ENCODE assay signal across 1 cellular context in the genomic region with DNA sequence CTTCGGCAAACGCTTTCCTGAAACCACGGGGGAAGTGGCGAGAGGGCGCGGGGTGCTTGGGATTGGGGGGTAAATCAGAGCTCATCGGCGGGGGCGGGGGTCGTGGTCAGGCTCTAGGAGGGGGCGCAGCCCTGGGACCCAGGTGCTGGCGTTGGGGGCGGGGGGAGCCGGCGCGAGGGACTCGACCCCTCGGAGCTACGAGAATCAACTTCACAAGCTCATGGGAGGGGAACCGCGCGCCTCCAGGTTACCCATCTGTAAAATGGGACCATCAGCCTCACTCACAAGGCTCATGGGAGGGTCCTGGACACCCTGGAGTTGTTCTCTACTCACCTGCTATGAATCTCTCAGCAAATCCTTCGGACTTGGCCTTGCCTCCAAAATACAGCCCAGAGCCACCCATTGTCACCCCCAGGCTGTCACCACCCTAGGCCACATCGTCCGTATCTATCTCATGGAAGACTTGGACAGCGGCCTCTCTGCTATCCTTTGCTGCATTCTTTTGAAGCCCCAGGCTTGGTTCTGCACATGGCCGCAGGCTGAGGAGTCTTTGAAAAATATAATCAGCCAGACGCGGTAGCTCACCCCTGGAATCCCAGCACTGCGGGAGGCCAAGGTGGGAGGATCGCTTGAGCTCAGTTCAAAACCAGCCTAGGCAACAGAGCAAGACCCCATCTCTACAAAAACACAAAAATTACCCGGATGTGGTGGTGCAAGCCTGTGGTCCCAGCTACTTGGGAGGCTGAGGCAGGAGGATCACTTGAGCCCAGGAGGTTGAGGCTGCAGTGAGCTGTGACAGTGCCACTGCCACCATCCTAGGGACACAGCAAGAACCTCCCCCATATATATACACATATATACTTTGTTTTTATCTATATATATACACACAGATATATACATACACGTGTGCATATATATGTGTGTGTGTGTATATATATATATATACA.
TF ChIP-seq lines count a peak whose summit lies in the region.

No MANE protein-coding gene starts in this region.

TF ChIP-seq in GM12878, 131 proteins besides CTCF, POLR2A, EP300 and RAD21 (continued from another document):
- TF ChIP-seq ZBTB11 (CRISPR knock-in tag; IDR thresholded peaks at IDR 0.05) (no peak), SIX5 (IDR thresholded peaks at IDR 0.05; ENCODE audit: low read depth, low read length, severe bottlenecking) (no peak), EGR1 (IDR thresholded peaks at IDR 0.05; ENCODE audit: borderline replicate concordance in 1 of 2, low read depth in 2 of 2, low read length in 2 of 2) (0 out of 3 replicates have a peak, but pooled peaks of 1 of the 2 experiments have one; percentile 8), YY1 (IDR thresholded peaks at IDR 0.05; ENCODE audit: low read depth, low read length) (0 out of 2 replicates have a peak, but pooled peaks have one; percentile 4), SMARCA5 (IDR thresholded peaks at IDR 0.05) (0 out of 2 replicates have a peak, but pooled peaks have one; percentile 64), MLLT1 (IDR thresholded peaks at IDR 0.05) (peak; percentile 92)
TF ChIP-seq in GM12878: peak in this region for 4.
